ENCODE assay signal across 1 cellular context in genomic region chr18:54119524-54120019, GRCh38.
TF ChIP-seq lines count a peak whose summit lies in the region.

No MANE protein-coding gene starts in this region.

TF ChIP-seq in HepG2, 621 proteins besides CTCF, POLR2A, EP300 and RAD21 (continued from another document):
- TF ChIP-seq STAG1 (CRISPR knock-in tag; IDR thresholded peaks at IDR 0.05) = peak; percentile 85
- TF ChIP-seq ZNF75D (CRISPR knock-in tag; IDR thresholded peaks at IDR 0.05; ENCODE audit: borderline replicate concordance) = no peak
- no peak for TF ChIP-seq THRA (CRISPR knock-in tag; IDR thresholded peaks at IDR 0.05; ENCODE audit: borderline replicate concordance)
- TF ChIP-seq PLSCR1 (CRISPR knock-in tag; IDR thresholded peaks at IDR 0.05; ENCODE audit: borderline replicate concordance) = no peak
- 0 out of 2 replicates have a peak, but pooled peaks have one; percentile 26 for TF ChIP-seq PHF20 (CRISPR knock-in tag; IDR thresholded peaks at IDR 0.05)
- TF ChIP-seq GATAD1 (CRISPR knock-in tag; IDR thresholded peaks at IDR 0.05) = peak; percentile 65
- TF ChIP-seq HOXA9 (CRISPR knock-in tag; IDR thresholded peaks at IDR 0.05; ENCODE audit: borderline replicate concordance) = no peak
- no peak for TF ChIP-seq SNRNP70 (IDR thresholded peaks at IDR 0.05; ENCODE audit: low read depth, low read length)
- no peak for TF ChIP-seq BCL6 (CRISPR knock-in tag; IDR thresholded peaks at IDR 0.05)
- no peak for TF ChIP-seq TCF12 (IDR thresholded peaks at IDR 0.05)
- TF ChIP-seq TCF12 (CRISPR knock-in tag; IDR thresholded peaks at IDR 0.05) = no peak
- no peak for TF ChIP-seq ZHX1 (CRISPR knock-in tag; IDR thresholded peaks at IDR 0.05; ENCODE audit: low read depth)
- TF ChIP-seq CBX5 (CRISPR knock-in tag; IDR thresholded peaks at IDR 0.05; ENCODE audit: borderline replicate concordance) = no peak
- TF ChIP-seq TIGD3 (CRISPR knock-in tag; IDR thresholded peaks at IDR 0.05; ENCODE audit: borderline replicate concordance) = no peak
- no peak for TF ChIP-seq NAIF1 (CRISPR knock-in tag; IDR thresholded peaks at IDR 0.05; ENCODE audit: borderline replicate concordance)
- peak; percentile 55; the same call in 1 of the 2 replicates for TF ChIP-seq SMC3 (IDR thresholded peaks at IDR 0.05; ENCODE audit: low read length)
- TF ChIP-seq RFX3 (CRISPR knock-in tag; IDR thresholded peaks at IDR 0.05) = no peak
TF ChIP-seq in HepG2: peak in this region for 6.
